In genomic region chr16:11255737-11256656, GRCh38 we compare ENCODE assay signal across 8 cellular contexts. TPM values are rescaled to one million over a fixed set of nuclear protein-coding genes. Genes with fewer than 3 reads are reported as not detected.
DNase-seq lines count a peak whose midpoint lies in the region; FAIRE-seq and TF ChIP-seq lines count a peak whose summit lies in the region.

SOCS1 (minus strand) TSS chr16:11256204; CDS start chr16:11255478, 726 bp downstream.

- H3K4me3 ChIP-seq in GM23248 (peak within 1 kb of the TSS; percentile 78), Karpas-422 (ENCODE audit: low read length) (peak within 1 kb of the TSS; percentile 77), neutrophil (ENCODE audit: low read depth in 1 of 2, low read length in 1 of 2) (peak within 1 kb of the TSS; percentile 83 to 95), subcutaneous abdominal adipose tissue (ENCODE audit: low read depth in 1 of 5, low read length in 5 of 5) (peak within 1 kb of the TSS; percentile 75 to 93 (median 80))

- H3K9me2 ChIP-seq in GM23248 (ENCODE audit: insufficient read depth) (no peaks in the 10 kb centered on the region), Karpas-422 (replicated peaks; ENCODE audit: insufficient read depth, low read length) (no peaks in the 10 kb centered on the region)

- H3K4me2 ChIP-seq in GM23248 (ENCODE audit: unreplicated experiment) = peak within 1 kb of the TSS; percentile 86
- H3K4me2 ChIP-seq in Karpas-422 (ENCODE audit: low read depth, low read length, poor library complexity, severe bottlenecking) = peak within 1 kb of the TSS; percentile 79

- TF ChIP-seq CTCF in neutrophil (IDR thresholded peaks at IDR 0.05) = peak; percentile 97

- H3K27ac ChIP-seq in GM23248 = peak within 1 kb of the TSS; percentile 84
- H3K27ac ChIP-seq in Karpas-422 (ENCODE audit: low read length) = peak within 1 kb of the TSS; percentile 67; the same call in 1 of the 2 replicates
- H3K27ac ChIP-seq in neutrophil = peak within 1 kb of the TSS; percentile 91
- H3K27ac ChIP-seq in subcutaneous abdominal adipose tissue (ENCODE audit: low read depth, low read length) = peak within 1 kb of the TSS; percentile 96

- peak within 1 kb of the TSS; percentile 65 for H2AFZ ChIP-seq in GM23248
- H2AFZ ChIP-seq in Karpas-422 (ENCODE audit: low read length) = peak within 1 kb of the TSS; percentile 88

- peak; percentile 93 for DNase-seq in ELF-1 (ENCODE audit: low read depth, low spot score)
- peak; percentile 91 for DNase-seq in GM23248
- peak; percentile 94 for DNase-seq in Karpas-422
- peak; percentile 58 to 68 for DNase-seq in SHP77 (lab: John Stamatoyannopoulos, UW)
- peak; percentile 85 for DNase-seq in activated gamma-delta T cell treated with Interleukin-2 at 50 U/mL for 16 hours
- DNase-seq in frontal cortex (ENCODE audit: low spot score in 2 of 2) = peak; percentile 95 to 97

- peaks cover 8% of the 10 kb centered on the region for H3F3A ChIP-seq in GM23248 (ENCODE audit: insufficient read depth)

- in situ Hi-C loops in GM23248 (cut with MboI) = loop anchor here (10.0 kb wide), 1 partner anchor 291 kb away; no protein-coding TSS in a partner anchor

- H3K27me3 ChIP-seq in GM23248 (replicated peaks; ENCODE audit: insufficient read depth) (no peaks in the 10 kb centered on the region), Karpas-422 (ENCODE audit: low read length) (no peaks in the 10 kb centered on the region), neutrophil (peaks cover 52% of the 10 kb centered on the region), subcutaneous abdominal adipose tissue (ENCODE audit: control insufficient read depth in 5 of 5, insufficient read depth in 4 of 5, low read length in 5 of 5) (no peaks in the 10 kb centered on the region)

- H4K20me1 ChIP-seq in GM23248 (ENCODE audit: insufficient read depth) = no peaks in the 10 kb centered on the region
- peaks cover 8% of the 10 kb centered on the region; the same call in 1 of the 2 replicates for H4K20me1 ChIP-seq in Karpas-422 (ENCODE audit: insufficient read depth, low read depth, low read length)

- H3K36me3 ChIP-seq in GM23248 (ENCODE audit: low read depth) = no peaks in the 10 kb centered on the region
- H3K36me3 ChIP-seq in Karpas-422 (ENCODE audit: insufficient read depth, low read length) = no peaks in the 10 kb centered on the region
- H3K36me3 ChIP-seq in neutrophil = no peaks in the 10 kb centered on the region
- H3K36me3 ChIP-seq in subcutaneous abdominal adipose tissue (ENCODE audit: control insufficient read depth in 5 of 5, insufficient read depth in 5 of 5, low read length in 5 of 5) = peaks cover 0 to 6% (median 0%) of the 10 kb centered on the region in 5 donors

- no peaks in the 10 kb centered on the region for H3K79me2 ChIP-seq in GM23248 (ENCODE audit: insufficient read depth)
- H3K79me2 ChIP-seq in Karpas-422 (ENCODE audit: low read length) = no peaks in the 10 kb centered on the region

- 0 to 1% methylated on average over 31 to 43 of the region's 100 CpGs for whole genome bisulfite sequencing in GM23248 (ENCODE audit: low coverage in 1 of 2, low lambda C conversion rate in 2 of 2, missing lambda C conversion rate in 2 of 2), 2 experiments

- H3K9me3 ChIP-seq in GM23248 (ENCODE audit: low read depth) = no peaks in the 10 kb centered on the region
- H3K9me3 ChIP-seq in Karpas-422 (ENCODE audit: low read length) = no peaks in the 10 kb centered on the region
- H3K9me3 ChIP-seq in neutrophil = no peaks in the 10 kb centered on the region
- no peaks in the 10 kb centered on the region for H3K9me3 ChIP-seq in subcutaneous abdominal adipose tissue (ENCODE audit: control insufficient read depth in 5 of 5, low read length in 5 of 5)

- FAIRE-seq in frontal cortex (lab: Jason Lieb, UNC) = no peak

- peaks cover 10% of the 10 kb centered on the region; the same call in 1 of the 2 replicates for H3K4me1 ChIP-seq in GM23248 (ENCODE audit: insufficient read depth)
- peaks cover 57% of the 10 kb centered on the region for H3K4me1 ChIP-seq in Karpas-422 (ENCODE audit: low read length)
- peaks cover 20 to 30% of the 10 kb centered on the region in 2 experiments for H3K4me1 ChIP-seq in neutrophil (ENCODE audit: control insufficient read depth in 1 of 2, insufficient read depth in 1 of 2, low read depth in 1 of 2, low read length in 1 of 2)
- H3K4me1 ChIP-seq in subcutaneous abdominal adipose tissue (ENCODE audit: control insufficient read depth in 5 of 5, insufficient read depth in 5 of 5, low read length in 5 of 5) = peaks cover 11 to 59% (median 39%) of the 10 kb centered on the region in 5 donors

- peak within 1 kb of the TSS; percentile 89 for H3K9ac ChIP-seq in GM23248
- H3K9ac ChIP-seq in Karpas-422 (ENCODE audit: low read length) = peak within 1 kb of the TSS; percentile 84
- peak within 1 kb of the TSS in 4 of 5 donors; percentile 88 to 96 (median 94) for H3K9ac ChIP-seq in subcutaneous abdominal adipose tissue (ENCODE audit: low read length in 5 of 5)

RNA-seq across cellular contexts. Expression of gene SOCS1, which starts in this region (rescaled TPM):
- 1.4 and 2.0 TPM in 2 replicates for total RNA-seq in GM23248 (2014; rRNA removed; shearing (Covaris generic))
- polyA plus RNA-seq in GM23248 (2016; fragmentation: Nextera tagmentation; extraction: Ambion mirVana) = 1.6 and 2.3 TPM in 2 replicates
- 2.9 and 8.1 TPM in 2 replicates for total RNA-seq in Karpas-422 (2014; rRNA removed; shearing (Covaris generic); ENCODE audit: low replicate concordance)
- total RNA-seq in frontal cortex = 0.82 TPM

Comparison
In these comparisons a context has a peak if more than half of its experiments do, and no peak if none do; other contexts are left out.
1. Peak in every context shown above with its lines: DNase-seq, H3K4me3 ChIP-seq and H3K27ac ChIP-seq.
2. Peak in DNase-seq in frontal cortex; RNA of the gene not detected or under 1 TPM.